Comparison of ENCODE assay signal across 10 cellular contexts in genomic region chr1:182604835-182605164, GRCh38. TPM values are rescaled to one million over a fixed set of nuclear protein-coding genes. Genes with fewer than 3 reads are reported as not detected.
DNase-seq lines count a peak whose midpoint lies in the region; TF ChIP-seq lines count a peak whose summit lies in the region.
"Had no signal": no experiment of that assay in that cellular context is flagged by ENCODE, and none has a peak within 500 bp of the region (broad histone marks: within the 10 kb centered on the region; RNA-seq: fewer than 3 reads in every experiment).

No MANE protein-coding gene starts in this region.

- no peak overlapping the region for H3K27ac ChIP-seq in OCI-LY1 (ENCODE audit: low read depth, low read length, poor library complexity, severe bottlenecking)
- no peak overlapping the region for H3K27ac ChIP-seq in fibroblast of lung (ENCODE audit: insufficient read depth, low read length)
- H3K27ac ChIP-seq in skin epidermis, result peak overlapping the region in 4 of 21 experiments; percentile 43 to 86 (median 60)
- H3K27ac ChIP-seq: 22Rv1, prostate gland had no signal

- H3K9me2 ChIP-seq in OCI-LY1 (ENCODE audit: low read depth, low read length), result no peaks in the 10 kb centered on the region

- H3K27ac Mint-ChIP-seq in activated CD4-positive, alpha-beta memory T cell treated with anti-CD3 and anti-CD28 coated beads for 36 hours, result no peak overlapping the region

- H3K9ac ChIP-seq in OCI-LY1 (ENCODE audit: low read length) (peak overlapping the region; percentile 28; the same call in 1 of the 2 replicates), fibroblast of lung (ENCODE audit: insufficient read depth, low read length) (no peak overlapping the region)

- no peak for TF ChIP-seq CTCF in OCI-LY1 (IDR thresholded peaks at IDR 0.05; ENCODE audit: low read length)
- TF ChIP-seq CTCF in fibroblast of lung (conservative IDR thresholded peaks at IDR 0.05 in 1 of 2, IDR thresholded peaks at IDR 0.05 in 1 of 2; ENCODE audit: low read depth in 1 of 2, low read length in 2 of 2), result no peak

- H3K9me3 ChIP-seq in OCI-LY1 (ENCODE audit: low read length) (no peaks in the 10 kb centered on the region), fibroblast of lung (ENCODE audit: control insufficient read depth, insufficient read depth, low read depth, low read length) (no peaks in the 10 kb centered on the region)
- H3K9me3 ChIP-seq: prostate gland had no signal

- POLR2A ChIA-PET in activated CD4-positive, alpha-beta memory T cell treated with anti-CD3 and anti-CD28 coated beads for 36 hours (lab: Charles Lee), result interaction anchor here (0.9 to 6.1 kb wide), 5 partner anchors 10 to 235 kb away, joined by 3 to 83 read pairs (median 7); partner anchors contain the start of gene DHX9

- no peaks in the 10 kb centered on the region for H3K36me3 Mint-ChIP-seq in activated CD4-positive, alpha-beta memory T cell treated with anti-CD3 and anti-CD28 coated beads for 36 hours

- no peak overlapping the region for H3K4me3 Mint-ChIP-seq in activated CD4-positive, alpha-beta memory T cell treated with anti-CD3 and anti-CD28 coated beads for 36 hours

- H4K20me1 ChIP-seq in OCI-LY1 (ENCODE audit: insufficient read depth, low read length) (no peaks in the 10 kb centered on the region), fibroblast of lung (ENCODE audit: control insufficient read depth, extremely low read depth, insufficient read depth, low read length) (no peaks in the 10 kb centered on the region)

- no peaks in the 10 kb centered on the region for H3K9me3 Mint-ChIP-seq in activated CD4-positive, alpha-beta memory T cell treated with anti-CD3 and anti-CD28 coated beads for 36 hours

- 0 out of 2 replicates have a peak, but pooled peaks cover 5% of the 10 kb centered on the region for H3K27me3 ChIP-seq in OCI-LY1 (ENCODE audit: insufficient read depth, low read length)
- peaks cover 16% of the 10 kb centered on the region for H3K27me3 ChIP-seq in fibroblast of lung (ENCODE audit: control insufficient read depth, insufficient read depth, low read length)

- no peaks in the 10 kb centered on the region for H3F3A ChIP-seq in OCI-LY1 (ENCODE audit: insufficient read depth, low read length)

- H3K36me3 ChIP-seq in OCI-LY1 (ENCODE audit: insufficient read depth, low read length) (peaks cover 33% of the 10 kb centered on the region), fibroblast of lung (ENCODE audit: control insufficient read depth, insufficient read depth, low read length) (no peaks in the 10 kb centered on the region)
- H3K36me3 ChIP-seq: prostate gland had no signal

- no peak overlapping the region for H2AFZ ChIP-seq in OCI-LY1 (ENCODE audit: low read length)
- no peak overlapping the region for H2AFZ ChIP-seq in fibroblast of lung (ENCODE audit: low read length)

- H3K4me2 ChIP-seq in OCI-LY1 (ENCODE audit: low read length) (peak overlapping the region; percentile 69), fibroblast of lung (ENCODE audit: extremely low read depth, insufficient read depth, low read length) (peak overlapping the region; percentile 88)

- H3K27me3 Mint-ChIP-seq in activated CD4-positive, alpha-beta memory T cell treated with anti-CD3 and anti-CD28 coated beads for 36 hours, result no peaks in the 10 kb centered on the region

- intact Hi-C loops in activated CD4-positive, alpha-beta memory T cell treated with anti-CD3 and anti-CD28 coated beads for 36 hours (cut with micrococcal nuclease), result loop anchor here (5.0 to 10.0 kb wide), 2 partner anchors 233 to 870 kb away; partner anchors contain the start of genes DHX9 and SMG7

- CTCF ChIA-PET in activated CD4-positive, alpha-beta memory T cell treated with anti-CD3 and anti-CD28 coated beads for 36 hours (lab: Charles Lee), result interaction anchor here (0.6 to 22.4 kb wide), 7 partner anchors 8 to 183 kb away, joined by 3 to 1086 read pairs (median 5); partner anchors contain the start of gene NPL

- no peaks in the 10 kb centered on the region for H3K79me2 ChIP-seq in OCI-LY1 (ENCODE audit: insufficient read depth, low read length)
- no peaks in the 10 kb centered on the region for H3K79me2 ChIP-seq in fibroblast of lung (ENCODE audit: control insufficient read depth, insufficient read depth, low read length)

- peak overlapping the region; percentile 73 for H3K4me3 ChIP-seq in OCI-LY1 (ENCODE audit: low read depth, low read length, poor library complexity, severe bottlenecking)
- no peak overlapping the region for H3K4me3 ChIP-seq in fibroblast of lung (replicated peaks in 1 of 4; ENCODE audit: control extremely low read depth in 1 of 4, insufficient read depth in 1 of 4, low read depth in 3 of 4, low read length in 4 of 4)
- peak overlapping the region in 4 of 7 experiments; percentile 30 to 63 (median 52) for H3K4me3 ChIP-seq in skin epidermis

- H3K4me1 ChIP-seq in OCI-LY1 (ENCODE audit: insufficient read depth, low read length, severe bottlenecking) (peaks cover 40% of the 10 kb centered on the region), fibroblast of lung (ENCODE audit: control insufficient read depth, extremely low read depth, insufficient read depth, low read length) (peaks cover 6% of the 10 kb centered on the region)
- H3K4me1 ChIP-seq: prostate gland had no signal

- DNase-seq in NCI-H82 treated with DMSO at 0.1 percent for 48 hours (lab: John Stamatoyannopoulos, UW; ENCODE audit: unreplicated experiment) (peak; percentile 43), NCI-H82 (lab: John Stamatoyannopoulos, UW) (no peak), fibroblast of lung (ENCODE audit: low read depth in 2 of 2) (no peak), dedifferentiated amniotic fluid mesenchymal stem cell (ENCODE audit: extremely low spot score) (no peak), NCI-H2029 treated with DMSO at 0.1 percent for 48 hours (lab: John Stamatoyannopoulos, UW) (no peak)
- DNase-seq in activated CD4-positive, alpha-beta memory T cell treated with anti-CD3 and anti-CD28 coated beads for 36 hours, result no peak

- peaks cover 35% of the 10 kb centered on the region for H3K4me1 Mint-ChIP-seq in activated CD4-positive, alpha-beta memory T cell treated with anti-CD3 and anti-CD28 coated beads for 36 hours (ENCODE audit: low read depth)

RNA-seq across cellular contexts. Expression of gene RGS16, which starts 0.6 kb away (rescaled TPM):
- 0.33 and 0.77 TPM in 2 replicates for total RNA-seq in fibroblast of lung
- 0.09 and 0.17 TPM in 2 replicates for polyA plus RNA-seq in fibroblast of lung
- 0.15 and 0.20 TPM in 2 replicates for polyA plus RNA-seq in fibroblast of lung (2012)
- polyA minus RNA-seq in fibroblast of lung (ENCODE audit: low replicate concordance), result not detected in 2 replicates
- total RNA-seq in activated CD4-positive, alpha-beta memory T cell treated with anti-CD3 and anti-CD28 coated beads for 36 hours, result 10 to 100 TPM; 49.8 to 51.9 TPM

RNA-seq across cellular contexts. Expression of gene RNASEL, which starts 15.7 kb away (rescaled TPM):
- 9.0 and 9.6 TPM in 2 replicates for total RNA-seq in fibroblast of lung
- polyA plus RNA-seq in fibroblast of lung, result 4.0 and 6.1 TPM in 2 replicates
- polyA plus RNA-seq in fibroblast of lung (2012), result 3.1 and 4.7 TPM in 2 replicates
- polyA minus RNA-seq in fibroblast of lung (ENCODE audit: low replicate concordance), result 0.74 and 1.0 TPM in 2 replicates
- total RNA-seq in activated CD4-positive, alpha-beta memory T cell treated with anti-CD3 and anti-CD28 coated beads for 36 hours, result 1 to 10 TPM; 4.5 TPM

Comparison
In these comparisons a context has a peak if more than half of its experiments do, and no peak if none do; other contexts are left out.
1. H3K4me3 ChIP-seq: peak in OCI-LY1 (single experiment) and skin epidermis (4 of 7); none in fibroblast of lung (0 of 4).
2. RNA of gene RGS16, which starts 0.6 kb away (total RNA-seq): 49.8 to 51.9 TPM in activated CD4-positive, alpha-beta memory T cell treated with anti-CD3 and anti-CD28 coated beads for 36 hours; 0.33 to 0.77 TPM in fibroblast of lung; every median in the first group is over 10 times any median in the second.